Comparison of ENCODE assay signal across 9 cellular contexts in genomic region chr13:34161829-34162544, GRCh38.
DNase-seq lines count a peak whose midpoint lies in the region; ATAC-seq, FAIRE-seq and TF ChIP-seq lines count a peak whose summit lies in the region.
"Had no signal": no experiment of that assay in that cellular context is flagged by ENCODE, and none has a peak within 500 bp of the region (broad histone marks: within the 10 kb centered on the region; RNA-seq: fewer than 3 reads in every experiment).

No MANE protein-coding gene starts in this region.

- WGBS in H1 (ENCODE audit: extremely low coverage in 1 of 2, insufficient coverage in 1 of 2, insufficient read length in 1 of 2, insufficient replicate concordance in 2 of 2, low coverage in 1 of 2, low lambda C conversion rate in 2 of 2, missing lambda C conversion rate in 1 of 2), 2 experiments: 69% methylated on average over 7 of the region's 7 CpGs; no CpG with 5 or more reads in 1 of the 2 experiments
- no CpG with 5 or more reads among the region's 7 CpGs for WGBS in neuronal stem cell (ENCODE audit: extremely low coverage in 2 of 2, insufficient read length in 2 of 2, insufficient replicate concordance in 1 of 2), 2 donors

- no peak overlapping the region for H3K56ac ChIP-seq in H1 (replicated peaks; ENCODE audit: insufficient read length, low read depth, low read length)

- no peak overlapping the region for H2BK15ac ChIP-seq in H1 (ENCODE audit: low read length)
- H2BK15ac ChIP-seq in neuronal stem cell (ENCODE audit: low read length): no peak overlapping the region

- no peak overlapping the region for H4K5ac ChIP-seq in H1 (ENCODE audit: insufficient read length, low read depth, low read length)

- H2BK5ac ChIP-seq in H1 (ENCODE audit: low read depth, low read length) (no peak overlapping the region), neuronal stem cell (ENCODE audit: low read length) (no peak overlapping the region)

- TF ChIP-seq EP300 in H1 (IDR thresholded peaks at IDR 0.05; ENCODE audit: borderline replicate concordance in 1 of 2, low read depth in 2 of 2, low read length in 2 of 2): no peak

- H3K79me1 ChIP-seq in H1 (ENCODE audit: low read depth, low read length): no peaks in the 10 kb centered on the region
- no peaks in the 10 kb centered on the region for H3K79me1 ChIP-seq in neuronal stem cell (ENCODE audit: low read depth, low read length)

- peaks cover 32% of the 10 kb centered on the region for H3K4me1 ChIP-seq in BLaER1
- H3K4me1 ChIP-seq in H1 (replicated peaks in 1 of 4; ENCODE audit: control insufficient read depth in 3 of 4, insufficient read depth in 4 of 4, low read length in 3 of 4): peaks cover 0 to 10% (median 4%) of the 10 kb centered on the region in 4 experiments; a peak in 4 of 7 replicates
- H3K4me1 ChIP-seq in neuronal stem cell (ENCODE audit: control insufficient read depth in 2 of 2, insufficient read depth in 1 of 2, low read depth in 1 of 2, low read length in 2 of 2): peaks cover 4 to 9% of the 10 kb centered on the region in 2 donors
- H3K4me1 ChIP-seq in CD8-positive, alpha-beta T cell (ENCODE audit: insufficient read depth, low read length): no peaks in the 10 kb centered on the region

- no peak overlapping the region for H2BK12ac ChIP-seq in H1 (ENCODE audit: low read depth, low read length)
- H2BK12ac ChIP-seq in neuronal stem cell (ENCODE audit: low read length): no peak overlapping the region

- H3K14ac ChIP-seq in H1 (ENCODE audit: insufficient read length): no peak overlapping the region
- H3K14ac ChIP-seq in neuronal stem cell (ENCODE audit: low read length): no peak overlapping the region

- peak overlapping the region; percentile 3; the same call in 1 of the 2 replicates for H3K9ac ChIP-seq in BLaER1
- H3K9ac ChIP-seq in H1 (replicated peaks in 1 of 4; ENCODE audit: extremely low read depth in 1 of 4, low read depth in 3 of 4, low read length in 3 of 4): no peak overlapping the region
- no peak overlapping the region for H3K9ac ChIP-seq in neuronal stem cell (ENCODE audit: low read depth, low read length, poor library complexity)

- FAIRE-seq in H1 (lab: Jason Lieb, UNC): no peak

- H2BK120ac ChIP-seq in H1 (replicated peaks; ENCODE audit: low read depth, low read length) (no peak overlapping the region), neuronal stem cell (ENCODE audit: low read depth, low read length) (no peak overlapping the region)

- no peak for TF ChIP-seq POLR2A in H1 (IDR thresholded peaks at IDR 0.05; ENCODE audit: control extremely low read depth in 1 of 2, low read depth in 2 of 2, low read length in 2 of 2)

- H3K4me3 ChIP-seq in BLaER1: peak overlapping the region; percentile 7; the same call in 1 of the 2 replicates
- H3K4me3 ChIP-seq in H1 (ENCODE audit: extremely low read depth in 1 of 4, insufficient read depth in 2 of 4, low read depth in 3 of 4, low read length in 4 of 4): no peak overlapping the region; a peak in 1 of 8 replicates
- H3K4me3 ChIP-seq in neuronal stem cell (ENCODE audit: low read length in 2 of 2): no peak overlapping the region
- H3K4me3 ChIP-seq in CD8-positive, alpha-beta T cell (ENCODE audit: low read depth, low read length): no peak overlapping the region

- no peaks in the 10 kb centered on the region for H3K9me3 Mint-ChIP-seq in CD8-positive, alpha-beta T cell

- H3K4me2 ChIP-seq in BLaER1 (peak overlapping the region; percentile 67), H1 (ENCODE audit: insufficient read depth in 1 of 2, low read depth in 2 of 2, low read length in 2 of 2) (no peak overlapping the region), neuronal stem cell (ENCODE audit: insufficient read depth, low read length, poor library complexity, severe bottlenecking) (no peak overlapping the region)

- peaks cover 8% of the 10 kb centered on the region for H3K27me3 Mint-ChIP-seq in CD8-positive, alpha-beta T cell (ENCODE audit: low read depth)

- no peak for ATAC-seq in GM18517 (IDR thresholded peaks at IDR 0.05; ENCODE audit: unreplicated experiment)
- ATAC-seq in CD8-positive, alpha-beta T cell: no peak

- H4K20me1 ChIP-seq in BLaER1: no peaks in the 10 kb centered on the region
- no peaks in the 10 kb centered on the region for H4K20me1 ChIP-seq in H1 (replicated peaks in 1 of 2; ENCODE audit: control insufficient read depth in 1 of 2, insufficient read depth in 2 of 2, low read length in 2 of 2)

- POLR2A ChIA-PET in H1 (lab: Charles Lee; ENCODE audit: partially characterized antibody): interaction anchor here (1.0 kb wide), 1 partner anchor 14 kb away, joined by 3 read pairs; no protein-coding TSS in a partner anchor
- POLR2A ChIA-PET in CD8-positive, alpha-beta T cell (lab: Charles Lee): interaction anchor here (0.6 kb wide), 1 partner anchor 1131 kb away, joined by 3 read pairs; no protein-coding TSS in a partner anchor

- H3K23ac ChIP-seq in H1 (ENCODE audit: insufficient read length): no peak overlapping the region
- H3K23ac ChIP-seq in neuronal stem cell (ENCODE audit: low read depth, low read length, poor library complexity): no peak overlapping the region

- no peaks in the 10 kb centered on the region for H3K9me3 ChIP-seq in BLaER1
- no peaks in the 10 kb centered on the region; a peak in 1 of 4 replicates for H3K9me3 ChIP-seq in H1 (ENCODE audit: insufficient read depth in 2 of 2, low read depth in 1 of 2, low read length in 1 of 2)
- peaks cover 0 to 1% of the 10 kb centered on the region in 2 donors for H3K9me3 ChIP-seq in neuronal stem cell (replicated peaks in 1 of 2; ENCODE audit: control insufficient read depth in 2 of 2, insufficient read depth in 1 of 2, low read depth in 1 of 2, low read length in 2 of 2)
- no peaks in the 10 kb centered on the region for H3K9me3 ChIP-seq in CD8-positive, alpha-beta T cell (ENCODE audit: low read length)

- H4K91ac ChIP-seq in H1 (replicated peaks; ENCODE audit: insufficient read length, low read length) (no peak overlapping the region), neuronal stem cell (ENCODE audit: low read depth, low read length, poor library complexity) (no peak overlapping the region)

- H4K8ac ChIP-seq in H1 (ENCODE audit: extremely low read depth, insufficient read depth, low read length) (no peak overlapping the region), neuronal stem cell (ENCODE audit: low read depth, low read length) (no peak overlapping the region)

- intact Hi-C loops in CD8-positive, alpha-beta T cell (cut with DNase I, micrococcal nuclease): no loop called here

- no peak for TF ChIP-seq CTCF in H1 (IDR thresholded peaks at IDR 0.05; ENCODE audit: control extremely low read depth in 1 of 3, insufficient read depth in 1 of 3, low read depth in 1 of 3, low read length in 3 of 3)
- TF ChIP-seq CTCF in CD8-positive, alpha-beta T cell (IDR thresholded peaks at IDR 0.05): no peak

- H3K18ac ChIP-seq in H1 (ENCODE audit: extremely low read depth, low read length): no peak overlapping the region
- no peak overlapping the region for H3K18ac ChIP-seq in neuronal stem cell (ENCODE audit: low read length)

- no peak overlapping the region for H3K4me3 Mint-ChIP-seq in CD8-positive, alpha-beta T cell

- H3K4ac ChIP-seq in H1 (replicated peaks; ENCODE audit: insufficient read length, low read depth, low read length): no peak overlapping the region
- no peak overlapping the region for H3K4ac ChIP-seq in neuronal stem cell (ENCODE audit: low read length)

- H3K36me3 Mint-ChIP-seq in CD8-positive, alpha-beta T cell: no peaks in the 10 kb centered on the region

- no peaks in the 10 kb centered on the region for H3K79me2 ChIP-seq in H1 (ENCODE audit: control insufficient read depth in 1 of 2, insufficient read depth in 2 of 2, low read length in 2 of 2)

- H3K4me1 Mint-ChIP-seq in CD8-positive, alpha-beta T cell (ENCODE audit: low read depth): no peaks in the 10 kb centered on the region

- H2AK5ac ChIP-seq in H1 (ENCODE audit: low read depth, low read length): no peak overlapping the region
- H2AK5ac ChIP-seq in neuronal stem cell (ENCODE audit: low read depth, low read length): no peak overlapping the region

- H3K27ac ChIP-seq in BLaER1: peak overlapping the region; percentile 52
- peak overlapping the region; percentile 25; the same call in 1 of the 2 replicates for H3K27ac ChIP-seq in H1 (ENCODE audit: low read depth, low read length)
- no peak overlapping the region for H3K27ac ChIP-seq in neuronal stem cell (replicated peaks; ENCODE audit: low read length)
- H3K27ac ChIP-seq in CD8-positive, alpha-beta T cell (ENCODE audit: low read depth, low read length): no peak overlapping the region

- H3K27ac Mint-ChIP-seq in CD8-positive, alpha-beta T cell: no peak overlapping the region

- peak; percentile 66 for DNase-seq in NCI-H146 treated with DMSO at 0.1 percent for 48 hours (lab: John Stamatoyannopoulos, UW; ENCODE audit: unreplicated experiment)
- DNase-seq in H1 (ENCODE audit: low read depth in 1 of 2, low spot score in 2 of 2): no peak
- no peak for DNase-seq in neuronal stem cell (ENCODE audit: low spot score)
- no peak for DNase-seq in NOMO-1 treated with DMSO at 0.1 percent for 48 hours (lab: John Stamatoyannopoulos, UW; ENCODE audit: unreplicated experiment)
- no peak for DNase-seq in CD8-positive, alpha-beta T cell
- DNase-seq in activated CD4-positive, alpha-beta T cell treated with anti-CD3 and anti-CD28 coated beads, Interleukin-2, amount 50 U/mL, for 1 hour: no peak
- DNase-seq: activated effector memory CD4-positive, alpha-beta T cell treated with anti-CD3 and anti-CD28 coated beads, Interleukin-2, amount 50 U/mL, for 16 hours had no signal

- CTCF ChIA-PET in H1 (lab: Charles Lee; ENCODE audit: partially characterized antibody): no interaction called here
- CTCF ChIA-PET in CD8-positive, alpha-beta T cell (lab: Charles Lee): no interaction called here

- TF ChIP-seq RAD21 in H1 (IDR thresholded peaks at IDR 0.05 in 1 of 2, conservative IDR thresholded peaks at IDR 0.05 in 1 of 2; ENCODE audit: low read depth in 2 of 2, low read length in 2 of 2): no peak

- no peaks in the 10 kb centered on the region for H3K23me2 ChIP-seq in H1 (ENCODE audit: low read depth, low read length)

- H3K36me3 ChIP-seq in BLaER1 (no peaks in the 10 kb centered on the region), H1 (ENCODE audit: control insufficient read depth in 2 of 4, insufficient read depth in 4 of 4, low read length in 3 of 4) (no peaks in the 10 kb centered on the region), neuronal stem cell (replicated peaks in 1 of 2; ENCODE audit: control insufficient read depth in 2 of 2, insufficient read depth in 2 of 2, low read length in 2 of 2) (no peaks in the 10 kb centered on the region)
- no peaks in the 10 kb centered on the region for H3K36me3 ChIP-seq in CD8-positive, alpha-beta T cell (ENCODE audit: insufficient read depth, low read length)

- peak overlapping the region; percentile 77; the same call in 1 of the 2 replicates for H2AFZ ChIP-seq in H1 (ENCODE audit: low read length)
- H2AFZ ChIP-seq in neuronal stem cell (ENCODE audit: low read length): peak overlapping the region; percentile 28

- H3K27me3 ChIP-seq in BLaER1 (no peaks in the 10 kb centered on the region), H1 (replicated peaks in 1 of 4; ENCODE audit: control insufficient read depth in 3 of 4, extremely low read depth in 1 of 4, insufficient read depth in 3 of 4, low read length in 3 of 4) (no peaks in the 10 kb centered on the region), neuronal stem cell (ENCODE audit: control insufficient read depth in 3 of 3, insufficient read depth in 3 of 3, low read depth in 1 of 3, low read length in 3 of 3) (no peaks in the 10 kb centered on the region)
- no peaks in the 10 kb centered on the region for H3K27me3 ChIP-seq in CD8-positive, alpha-beta T cell (ENCODE audit: insufficient read depth, low read length)

- H2BK20ac ChIP-seq in H1 (ENCODE audit: low read length): no peak overlapping the region

Comparison
In these comparisons a context has a peak if more than half of its experiments do, and no peak if none do; other contexts are left out.
1. H3K27ac ChIP-seq: peak in BLaER1 (single experiment) and H1 (single experiment); none in neuronal stem cell (single experiment) and CD8-positive, alpha-beta T cell (single experiment).